In genomic region chr4:186918466-186918865, GRCh38 we compare ENCODE assay signal across 28 cellular contexts.
"Had no signal": no experiment of that assay in that cellular context is flagged by ENCODE, and none has a peak within 500 bp of the region (broad histone marks: within the 10 kb centered on the region; RNA-seq: fewer than 3 reads in every experiment).

No MANE protein-coding gene starts in this region.

- DNase-seq: activated CD4-positive, alpha-beta T cell treated with anti-CD3 and anti-CD28 coated beads for 36 hours; activated CD4-positive, CD25-positive, alpha-beta regulatory T cell; activated CD8-positive, alpha-beta memory T cell treated with anti-CD3 and anti-CD28 coated beads, Interleukin-2, amount 10 ng/mL, durations not matched to agents 7 days and 5 days; activated CD8-positive, alpha-beta T cell treated with anti-CD3 and anti-CD28 coated beads, Interleukin-2, amount 10 ng/mL, durations not matched to agents 7 days and 5 days; activated naive CD8-positive, alpha-beta T cell treated with anti-CD3 and anti-CD28 coated beads, Interleukin-2, amount 50 U/mL, for 24 hours; activated T-cell treated with anti-CD3 and anti-CD28 coated beads, Interleukin-2, amount 50 U/mL, for 48 hours; amygdala; body of pancreas; esophagus squamous epithelium; islet precursor cell; left colon; midbrain; naive thymus-derived CD8-positive, alpha-beta T cell; nucleus accumbens; pancreas; right lobe of liver; stimulated activated CD4-positive, alpha-beta T cell treated with anti-CD3 and anti-CD28 coated beads, Interleukin-2, amount 100 ng/mL, for 48 hours; stimulated activated naive CD8-positive, alpha-beta T cell treated with anti-CD3 and anti-CD28 coated beads, Interleukin-15, Interleukin-2, amounts not matched to agents 100 U/mL and 50 U/mL, for 24 hours; testis had no signal

- H3K4me1 Mint-ChIP-seq: activated CD4-positive, alpha-beta T cell treated with anti-CD3 and anti-CD28 coated beads for 36 hours; activated CD8-positive, alpha-beta memory T cell treated with anti-CD3 and anti-CD28 coated beads, Interleukin-2, amount 10 ng/mL, durations not matched to agents 7 days and 5 days; activated naive CD4-positive, alpha-beta T cell treated with anti-CD3 and anti-CD28 coated beads, Interleukin-2, amount 50 U/mL, for 24 hours; activated naive CD8-positive, alpha-beta T cell treated with anti-CD3 and anti-CD28 coated beads, Interleukin-2, amount 50 U/mL, for 24 hours had no signal

- H3K36me3 Mint-ChIP-seq: activated naive CD4-positive, alpha-beta T cell treated with anti-CD3 and anti-CD28 coated beads, Interleukin-2, amount 50 U/mL, for 24 hours had no signal

- H3K36me3 ChIP-seq: cardiac muscle cell, esophagus squamous epithelium, gastroesophageal sphincter, pancreas, right lobe of liver had no signal

- H3K27ac Mint-ChIP-seq: activated CD4-positive, alpha-beta T cell treated with anti-CD3 and anti-CD28 coated beads for 36 hours; activated CD8-positive, alpha-beta memory T cell treated with anti-CD3 and anti-CD28 coated beads, Interleukin-2, amount 10 ng/mL, durations not matched to agents 7 days and 5 days; activated CD8-positive, alpha-beta T cell treated with anti-CD3 and anti-CD28 coated beads, Interleukin-2, amount 10 ng/mL, durations not matched to agents 7 days and 5 days; activated naive CD4-positive, alpha-beta T cell treated with anti-CD3 and anti-CD28 coated beads, Interleukin-2, amount 50 U/mL, for 24 hours; activated naive CD8-positive, alpha-beta T cell treated with anti-CD3 and anti-CD28 coated beads, Interleukin-2, amount 50 U/mL, for 24 hours; activated T-helper 2 cell treated with anti-CD3 and anti-CD28 coated beads, Interferon-gamma antibody, Interleukin-2, Interleukin-4, amounts not matched to agents 10 μg/mL and 5 μg/mL and 100 μg/mL, durations not matched to agents 14 hours and 24 hours and 36 hours; dendritic cell treated with granulocyte-macrophage colony-stimulating factor and Interleukin-4, amounts not matched to agents 40 ng/mL and 50 ng/mL, for 4 days; naive thymus-derived CD8-positive, alpha-beta T cell had no signal

- H2AFZ ChIP-seq: hepatocyte had no signal

- H3K4me3 ChIP-seq: body of pancreas, cardiac muscle cell, esophagus squamous epithelium, gastroesophageal sphincter, hepatocyte, pancreas, right lobe of liver had no signal

- H3K4me2 ChIP-seq: hepatocyte had no signal

- FAIRE-seq: pancreas, urothelium cell line had no signal

- H3K27me3 Mint-ChIP-seq: activated CD4-positive, alpha-beta T cell treated with anti-CD3 and anti-CD28 coated beads for 36 hours; activated CD8-positive, alpha-beta memory T cell treated with anti-CD3 and anti-CD28 coated beads, Interleukin-2, amount 10 ng/mL, durations not matched to agents 7 days and 5 days; activated naive CD4-positive, alpha-beta T cell treated with anti-CD3 and anti-CD28 coated beads, Interleukin-2, amount 50 U/mL, for 24 hours; activated naive CD8-positive, alpha-beta T cell treated with anti-CD3 and anti-CD28 coated beads, Interleukin-2, amount 50 U/mL, for 24 hours; dendritic cell treated with granulocyte-macrophage colony-stimulating factor and Interleukin-4, amounts not matched to agents 40 ng/mL and 50 ng/mL, for 4 days; naive thymus-derived CD8-positive, alpha-beta T cell had no signal

- H3K4me1 ChIP-seq: body of pancreas, gastroesophageal sphincter, pancreas, right lobe of liver, testis had no signal

- H3K4me3 Mint-ChIP-seq: activated CD4-positive, alpha-beta T cell treated with anti-CD3 and anti-CD28 coated beads for 36 hours; activated CD8-positive, alpha-beta memory T cell treated with anti-CD3 and anti-CD28 coated beads, Interleukin-2, amount 10 ng/mL, durations not matched to agents 7 days and 5 days; activated CD8-positive, alpha-beta T cell treated with anti-CD3 and anti-CD28 coated beads, Interleukin-2, amount 10 ng/mL, durations not matched to agents 7 days and 5 days; activated naive CD4-positive, alpha-beta T cell treated with anti-CD3 and anti-CD28 coated beads, Interleukin-2, amount 50 U/mL, for 24 hours; activated naive CD8-positive, alpha-beta T cell treated with anti-CD3 and anti-CD28 coated beads, Interleukin-2, amount 50 U/mL, for 24 hours; dendritic cell treated with granulocyte-macrophage colony-stimulating factor and Interleukin-4, amounts not matched to agents 40 ng/mL and 50 ng/mL, for 4 days; naive thymus-derived CD8-positive, alpha-beta T cell; neural crest cell had no signal

- H3K79me2 ChIP-seq: hepatocyte had no signal

- H3K27ac ChIP-seq: body of pancreas, cardiac muscle cell, epithelial cell of prostate, esophagus squamous epithelium, gastroesophageal sphincter, hepatocyte, pancreas, right lobe of liver, testis had no signal

- H3K27me3 ChIP-seq: body of pancreas, cardiac muscle cell, esophagus squamous epithelium, gastroesophageal sphincter, hepatocyte, pancreas, right lobe of liver, testis had no signal

- H3K9me3 ChIP-seq: body of pancreas, esophagus squamous epithelium, gastroesophageal sphincter, pancreas, right lobe of liver, testis had no signal
